In the genomic region with DNA sequence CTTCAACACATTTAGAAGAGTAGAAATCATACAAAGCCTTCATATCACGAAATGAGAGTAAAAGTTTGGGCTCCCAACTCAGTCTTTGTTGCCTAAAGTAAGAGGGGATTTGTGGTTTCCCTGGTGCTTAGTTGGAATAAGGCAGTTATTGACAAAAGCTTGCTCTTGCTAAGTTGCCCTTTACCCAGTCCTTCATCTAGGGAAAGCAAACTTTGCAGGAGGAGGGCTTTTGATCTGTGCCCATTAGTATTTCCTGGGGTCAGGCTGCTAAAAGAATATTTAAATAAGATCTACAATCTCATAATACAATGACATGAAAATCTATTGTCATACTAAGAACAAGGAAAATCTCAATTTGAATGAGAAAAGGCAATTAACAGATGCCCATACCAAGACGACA, we compare ENCODE assay signal across 1 cellular context.
TF ChIP-seq lines count a peak whose summit lies in the region.

No MANE protein-coding gene starts in this region.

TF ChIP-seq in HepG2, 621 proteins besides CTCF, POLR2A, EP300 and RAD21 (continued from another document):
- TF ChIP-seq NR2F2 (IDR thresholded peaks at IDR 0.05; ENCODE audit: borderline replicate concordance, low read depth) (peak; percentile 62; the same call in 1 of the 2 replicates), HDAC2 (CRISPR knock-in tag; IDR thresholded peaks at IDR 0.05) (peak; percentile 30; the same call in 1 of the 2 replicates), EHMT2 (IDR thresholded peaks at IDR 0.05; ENCODE audit: borderline replicate concordance, low read depth, low read length) (peak; percentile 64; the same call in 1 of the 2 replicates), HHEX (CRISPR knock-in tag; IDR thresholded peaks at IDR 0.05) (no peak), SOX6 (IDR thresholded peaks at IDR 0.05) (no peak), SOX6 (CRISPR knock-in tag; IDR thresholded peaks at IDR 0.05) (peak; percentile 84), HNF4A (CRISPR knock-in tag; IDR thresholded peaks at IDR 0.05) (peak; percentile 72), PITX1 (CRISPR knock-in tag; IDR thresholded peaks at IDR 0.05) (peak; percentile 55; the same call in 1 of the 2 replicates), NR2F6 (IDR thresholded peaks at IDR 0.05) (peak; percentile 63), NR2F6 (CRISPR knock-in tag; IDR thresholded peaks at IDR 0.05) (no peak), ZMYM4 (CRISPR knock-in tag; IDR thresholded peaks at IDR 0.05) (peak; percentile 74), ISL2 (CRISPR knock-in tag; IDR thresholded peaks at IDR 0.05) (peak; percentile 77), ZNF7 (CRISPR knock-in tag; IDR thresholded peaks at IDR 0.05) (no peak), ELF3 (CRISPR knock-in tag; IDR thresholded peaks at IDR 0.05) (0 out of 2 replicates have a peak, but pooled peaks have one; percentile 16), ZNF572 (CRISPR knock-in tag; IDR thresholded peaks at IDR 0.05) (no peak), TAF1 (CRISPR knock-in tag; IDR thresholded peaks at IDR 0.05) (no peak), FOXA1 (IDR thresholded peaks at IDR 0.05) (no peak), FOXA1 (CRISPR knock-in tag; IDR thresholded peaks at IDR 0.05) (peak; percentile 85)
